Comparison of ENCODE assay signal across 1 cellular context in the genomic region with DNA sequence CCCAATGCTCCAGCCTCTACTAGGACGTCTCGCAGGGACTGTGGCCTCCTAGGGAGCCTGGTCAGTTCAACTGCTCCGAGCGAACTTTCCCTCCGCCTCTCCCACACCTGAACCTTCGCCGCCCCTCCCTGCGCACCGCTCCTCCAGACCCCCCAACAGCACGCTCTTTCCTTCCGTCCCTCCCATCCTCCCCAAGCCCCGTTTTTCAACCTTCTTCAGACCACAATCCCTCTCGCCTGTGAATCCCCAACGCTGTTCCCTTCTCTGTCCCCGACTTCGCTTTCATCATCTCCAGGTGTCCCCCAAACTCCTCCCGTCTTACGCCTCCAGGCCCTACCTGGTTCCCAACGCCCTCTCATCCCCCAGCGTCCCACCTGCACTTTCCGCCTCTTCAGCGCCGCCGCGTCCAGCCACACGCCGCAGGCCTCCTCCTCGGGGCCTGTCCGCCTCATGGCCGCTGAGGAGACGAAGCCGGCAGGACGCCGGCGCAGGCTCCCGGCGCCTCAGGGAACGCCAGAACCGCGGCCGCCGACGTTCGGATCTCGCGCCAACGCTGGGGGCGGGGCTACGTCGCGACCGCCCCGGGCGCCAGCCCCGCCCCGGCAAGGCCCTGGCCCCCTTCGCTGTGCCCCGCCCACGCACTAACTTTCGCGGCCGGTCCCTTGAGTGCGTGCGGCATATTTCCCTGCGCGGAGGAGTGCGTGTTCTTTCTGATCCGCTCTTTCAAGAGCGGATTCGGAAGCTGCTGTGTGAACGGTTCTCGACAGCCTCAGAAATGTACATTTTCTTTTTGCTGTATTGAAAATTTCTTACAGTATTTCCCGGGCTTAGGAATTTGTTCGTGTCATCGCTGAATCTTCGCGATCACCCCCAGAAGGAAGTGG.
TF ChIP-seq lines count a peak whose summit lies in the region.

A gene with protein sequence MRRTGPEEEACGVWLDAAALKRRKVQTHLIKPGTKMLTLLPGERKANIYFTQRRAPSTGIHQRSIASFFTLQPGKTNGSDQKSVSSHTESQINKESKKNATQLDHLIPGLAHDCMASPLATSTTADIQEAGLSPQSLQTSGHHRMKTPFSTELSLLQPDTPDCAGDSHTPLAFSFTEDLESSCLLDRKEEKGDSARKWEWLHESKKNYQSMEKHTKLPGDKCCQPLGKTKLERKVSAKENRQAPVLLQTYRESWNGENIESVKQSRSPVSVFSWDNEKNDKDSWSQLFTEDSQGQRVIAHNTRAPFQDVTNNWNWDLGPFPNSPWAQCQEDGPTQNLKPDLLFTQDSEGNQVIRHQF (minus strand): TSS at position 552 of the 884 bp plus-strand sequence. CDS start 100 bp downstream, at position 452.

TF ChIP-seq in GM12878, 131 proteins besides CTCF, POLR2A, EP300 and RAD21 (continued from another document and continues in another):
- TF ChIP-seq, protein P1, sequence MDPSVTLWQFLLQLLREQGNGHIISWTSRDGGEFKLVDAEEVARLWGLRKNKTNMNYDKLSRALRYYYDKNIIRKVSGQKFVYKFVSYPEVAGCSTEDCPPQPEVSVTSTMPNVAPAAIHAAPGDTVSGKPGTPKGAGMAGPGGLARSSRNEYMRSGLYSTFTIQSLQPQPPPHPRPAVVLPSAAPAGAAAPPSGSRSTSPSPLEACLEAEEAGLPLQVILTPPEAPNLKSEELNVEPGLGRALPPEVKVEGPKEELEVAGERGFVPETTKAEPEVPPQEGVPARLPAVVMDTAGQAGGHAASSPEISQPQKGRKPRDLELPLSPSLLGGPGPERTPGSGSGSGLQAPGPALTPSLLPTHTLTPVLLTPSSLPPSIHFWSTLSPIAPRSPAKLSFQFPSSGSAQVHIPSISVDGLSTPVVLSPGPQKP (IDR thresholded peaks at IDR 0.05; ENCODE audit: low read depth, low read length), result no peak
- TF ChIP-seq, protein P2, sequence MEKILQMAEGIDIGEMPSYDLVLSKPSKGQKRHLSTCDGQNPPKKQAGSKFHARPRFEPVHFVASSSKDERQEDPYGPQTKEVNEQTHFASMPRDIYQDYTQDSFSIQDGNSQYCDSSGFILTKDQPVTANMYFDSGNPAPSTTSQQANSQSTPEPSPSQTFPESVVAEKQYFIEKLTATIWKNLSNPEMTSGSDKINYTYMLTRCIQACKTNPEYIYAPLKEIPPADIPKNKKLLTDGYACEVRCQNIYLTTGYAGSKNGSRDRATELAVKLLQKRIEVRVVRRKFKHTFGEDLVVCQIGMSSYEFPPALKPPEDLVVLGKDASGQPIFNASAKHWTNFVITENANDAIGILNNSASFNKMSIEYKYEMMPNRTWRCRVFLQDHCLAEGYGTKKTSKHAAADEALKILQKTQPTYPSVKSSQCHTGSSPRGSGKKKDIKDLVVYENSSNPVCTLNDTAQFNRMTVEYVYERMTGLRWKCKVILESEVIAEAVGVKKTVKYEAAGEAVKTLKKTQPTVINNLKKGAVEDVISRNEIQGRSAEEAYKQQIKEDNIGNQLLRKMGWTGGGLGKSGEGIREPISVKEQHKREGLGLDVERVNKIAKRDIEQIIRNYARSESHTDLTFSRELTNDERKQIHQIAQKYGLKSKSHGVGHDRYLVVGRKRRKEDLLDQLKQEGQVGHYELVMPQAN (conservative IDR thresholded peaks at IDR 0.05), result peak; percentile 99
- TF ChIP-seq EGR1 (IDR thresholded peaks at IDR 0.05; ENCODE audit: borderline replicate concordance in 1 of 2, low read depth in 2 of 2, low read length in 2 of 2) (peak; percentile 79 to 99), CHD2 (IDR thresholded peaks at IDR 0.05; ENCODE audit: borderline replicate concordance, low read depth, low read length) (0 out of 2 replicates have a peak, but pooled peaks have one; percentile 53), TCF7 (IDR thresholded peaks at IDR 0.05; ENCODE audit: borderline replicate concordance) (no peak), RB1 (IDR thresholded peaks at IDR 0.05; ENCODE audit: borderline replicate concordance) (peak; percentile 55; the same call in 1 of the 2 replicates), ZSCAN29 (IDR thresholded peaks at IDR 0.05) (peak; percentile 76; the same call in 1 of the 2 replicates), ASH2L (IDR thresholded peaks at IDR 0.05; ENCODE audit: borderline replicate concordance, low read depth) (no peak), SP1 (IDR thresholded peaks at IDR 0.05; ENCODE audit: low read depth, low read length) (peak; percentile 68), MYC (IDR thresholded peaks at IDR 0.05; ENCODE audit: insufficient read depth, insufficient read length, insufficient replicate concordance, low read length, severe bottlenecking) (no peak), FOXK2 (IDR thresholded peaks at IDR 0.05) (peak; percentile 75), BCL11A (IDR thresholded peaks at IDR 0.05; ENCODE audit: low read depth, low read length) (no peak), ZNF384 (IDR thresholded peaks at IDR 0.05; ENCODE audit: borderline replicate concordance, low read depth, low read length) (no peak), RFX5 (IDR thresholded peaks at IDR 0.05; ENCODE audit: low read depth, low read length) (no peak), RELA (IDR thresholded peaks at IDR 0.05; ENCODE audit: borderline replicate concordance, partially characterized antibody) (peak; percentile 39), SIX5 (IDR thresholded peaks at IDR 0.05; ENCODE audit: low read depth, low read length, severe bottlenecking) (no peak), IKZF1 (conservative IDR thresholded peaks at IDR 0.05) (peak; percentile 73), IKZF2 (IDR thresholded peaks at IDR 0.05) (peak; percentile 41 to 45; a peak in 2 of 4 replicates), LARP7 (IDR thresholded peaks at IDR 0.05) (peak; percentile 74; the same call in 1 of the 2 replicates), SIN3A (IDR thresholded peaks at IDR 0.05; ENCODE audit: low read depth, low read length) (peak; percentile 98), SREBF2 (IDR thresholded peaks at IDR 0.05; ENCODE audit: low read length) (no peak), MEF2A (IDR thresholded peaks at IDR 0.05; ENCODE audit: insufficient read depth, low read depth, low read length) (0 out of 2 replicates have a peak, but pooled peaks have one; percentile 4), KAT2A (conservative IDR thresholded peaks at IDR 0.05; ENCODE audit: control insufficient read depth, low read depth, low read length) (no peak), PAX8 (IDR thresholded peaks at IDR 0.05) (no peak), TCF12 (IDR thresholded peaks at IDR 0.05; ENCODE audit: low read depth, low read length) (no peak)
- TF ChIP-seq, protein P3, sequence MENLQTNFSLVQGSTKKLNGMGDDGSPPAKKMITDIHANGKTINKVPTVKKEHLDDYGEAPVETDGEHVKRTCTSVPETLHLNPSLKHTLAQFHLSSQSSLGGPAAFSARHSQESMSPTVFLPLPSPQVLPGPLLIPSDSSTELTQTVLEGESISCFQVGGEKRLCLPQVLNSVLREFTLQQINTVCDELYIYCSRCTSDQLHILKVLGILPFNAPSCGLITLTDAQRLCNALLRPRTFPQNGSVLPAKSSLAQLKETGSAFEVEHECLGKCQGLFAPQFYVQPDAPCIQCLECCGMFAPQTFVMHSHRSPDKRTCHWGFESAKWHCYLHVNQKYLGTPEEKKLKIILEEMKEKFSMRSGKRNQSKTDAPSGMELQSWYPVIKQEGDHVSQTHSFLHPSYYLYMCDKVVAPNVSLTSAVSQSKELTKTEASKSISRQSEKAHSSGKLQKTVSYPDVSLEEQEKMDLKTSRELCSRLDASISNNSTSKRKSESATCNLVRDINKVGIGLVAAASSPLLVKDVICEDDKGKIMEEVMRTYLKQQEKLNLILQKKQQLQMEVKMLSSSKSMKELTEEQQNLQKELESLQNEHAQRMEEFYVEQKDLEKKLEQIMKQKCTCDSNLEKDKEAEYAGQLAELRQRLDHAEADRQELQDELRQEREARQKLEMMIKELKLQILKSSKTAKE (IDR thresholded peaks at IDR 0.05; ENCODE audit: low read depth, poor library complexity, severe bottlenecking), result peak; percentile 34
- TF ChIP-seq, protein P4, sequence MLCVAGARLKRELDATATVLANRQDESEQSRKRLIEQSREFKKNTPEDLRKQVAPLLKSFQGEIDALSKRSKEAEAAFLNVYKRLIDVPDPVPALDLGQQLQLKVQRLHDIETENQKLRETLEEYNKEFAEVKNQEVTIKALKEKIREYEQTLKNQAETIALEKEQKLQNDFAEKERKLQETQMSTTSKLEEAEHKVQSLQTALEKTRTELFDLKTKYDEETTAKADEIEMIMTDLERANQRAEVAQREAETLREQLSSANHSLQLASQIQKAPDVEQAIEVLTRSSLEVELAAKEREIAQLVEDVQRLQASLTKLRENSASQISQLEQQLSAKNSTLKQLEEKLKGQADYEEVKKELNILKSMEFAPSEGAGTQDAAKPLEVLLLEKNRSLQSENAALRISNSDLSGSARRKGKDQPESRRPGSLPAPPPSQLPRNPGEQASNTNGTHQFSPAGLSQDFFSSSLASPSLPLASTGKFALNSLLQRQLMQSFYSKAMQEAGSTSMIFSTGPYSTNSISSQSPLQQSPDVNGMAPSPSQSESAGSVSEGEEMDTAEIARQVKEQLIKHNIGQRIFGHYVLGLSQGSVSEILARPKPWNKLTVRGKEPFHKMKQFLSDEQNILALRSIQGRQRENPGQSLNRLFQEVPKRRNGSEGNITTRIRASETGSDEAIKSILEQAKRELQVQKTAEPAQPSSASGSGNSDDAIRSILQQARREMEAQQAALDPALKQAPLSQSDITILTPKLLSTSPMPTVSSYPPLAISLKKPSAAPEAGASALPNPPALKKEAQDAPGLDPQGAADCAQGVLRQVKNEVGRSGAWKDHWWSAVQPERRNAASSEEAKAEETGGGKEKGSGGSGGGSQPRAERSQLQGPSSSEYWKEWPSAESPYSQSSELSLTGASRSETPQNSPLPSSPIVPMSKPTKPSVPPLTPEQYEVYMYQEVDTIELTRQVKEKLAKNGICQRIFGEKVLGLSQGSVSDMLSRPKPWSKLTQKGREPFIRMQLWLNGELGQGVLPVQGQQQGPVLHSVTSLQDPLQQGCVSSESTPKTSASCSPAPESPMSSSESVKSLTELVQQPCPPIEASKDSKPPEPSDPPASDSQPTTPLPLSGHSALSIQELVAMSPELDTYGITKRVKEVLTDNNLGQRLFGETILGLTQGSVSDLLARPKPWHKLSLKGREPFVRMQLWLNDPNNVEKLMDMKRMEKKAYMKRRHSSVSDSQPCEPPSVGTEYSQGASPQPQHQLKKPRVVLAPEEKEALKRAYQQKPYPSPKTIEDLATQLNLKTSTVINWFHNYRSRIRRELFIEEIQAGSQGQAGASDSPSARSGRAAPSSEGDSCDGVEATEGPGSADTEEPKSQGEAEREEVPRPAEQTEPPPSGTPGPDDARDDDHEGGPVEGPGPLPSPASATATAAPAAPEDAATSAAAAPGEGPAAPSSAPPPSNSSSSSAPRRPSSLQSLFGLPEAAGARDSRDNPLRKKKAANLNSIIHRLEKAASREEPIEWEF (IDR thresholded peaks at IDR 0.05; ENCODE audit: insufficient replicate concordance, low read depth, low read length), result no peak
- TF ChIP-seq, protein P5, sequence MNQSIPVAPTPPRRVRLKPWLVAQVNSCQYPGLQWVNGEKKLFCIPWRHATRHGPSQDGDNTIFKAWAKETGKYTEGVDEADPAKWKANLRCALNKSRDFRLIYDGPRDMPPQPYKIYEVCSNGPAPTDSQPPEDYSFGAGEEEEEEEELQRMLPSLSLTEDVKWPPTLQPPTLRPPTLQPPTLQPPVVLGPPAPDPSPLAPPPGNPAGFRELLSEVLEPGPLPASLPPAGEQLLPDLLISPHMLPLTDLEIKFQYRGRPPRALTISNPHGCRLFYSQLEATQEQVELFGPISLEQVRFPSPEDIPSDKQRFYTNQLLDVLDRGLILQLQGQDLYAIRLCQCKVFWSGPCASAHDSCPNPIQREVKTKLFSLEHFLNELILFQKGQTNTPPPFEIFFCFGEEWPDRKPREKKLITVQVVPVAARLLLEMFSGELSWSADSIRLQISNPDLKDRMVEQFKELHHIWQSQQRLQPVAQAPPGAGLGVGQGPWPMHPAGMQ (IDR thresholded peaks at IDR 0.05; ENCODE audit: borderline replicate concordance), result no peak
- TF ChIP-seq, protein P6, sequence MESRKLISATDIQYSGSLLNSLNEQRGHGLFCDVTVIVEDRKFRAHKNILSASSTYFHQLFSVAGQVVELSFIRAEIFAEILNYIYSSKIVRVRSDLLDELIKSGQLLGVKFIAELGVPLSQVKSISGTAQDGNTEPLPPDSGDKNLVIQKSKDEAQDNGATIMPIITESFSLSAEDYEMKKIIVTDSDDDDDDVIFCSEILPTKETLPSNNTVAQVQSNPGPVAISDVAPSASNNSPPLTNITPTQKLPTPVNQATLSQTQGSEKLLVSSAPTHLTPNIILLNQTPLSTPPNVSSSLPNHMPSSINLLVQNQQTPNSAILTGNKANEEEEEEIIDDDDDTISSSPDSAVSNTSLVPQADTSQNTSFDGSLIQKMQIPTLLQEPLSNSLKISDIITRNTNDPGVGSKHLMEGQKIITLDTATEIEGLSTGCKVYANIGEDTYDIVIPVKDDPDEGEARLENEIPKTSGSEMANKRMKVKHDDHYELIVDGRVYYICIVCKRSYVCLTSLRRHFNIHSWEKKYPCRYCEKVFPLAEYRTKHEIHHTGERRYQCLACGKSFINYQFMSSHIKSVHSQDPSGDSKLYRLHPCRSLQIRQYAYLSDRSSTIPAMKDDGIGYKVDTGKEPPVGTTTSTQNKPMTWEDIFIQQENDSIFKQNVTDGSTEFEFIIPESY (IDR thresholded peaks at IDR 0.05), result no peak
- TF ChIP-seq, protein P7, sequence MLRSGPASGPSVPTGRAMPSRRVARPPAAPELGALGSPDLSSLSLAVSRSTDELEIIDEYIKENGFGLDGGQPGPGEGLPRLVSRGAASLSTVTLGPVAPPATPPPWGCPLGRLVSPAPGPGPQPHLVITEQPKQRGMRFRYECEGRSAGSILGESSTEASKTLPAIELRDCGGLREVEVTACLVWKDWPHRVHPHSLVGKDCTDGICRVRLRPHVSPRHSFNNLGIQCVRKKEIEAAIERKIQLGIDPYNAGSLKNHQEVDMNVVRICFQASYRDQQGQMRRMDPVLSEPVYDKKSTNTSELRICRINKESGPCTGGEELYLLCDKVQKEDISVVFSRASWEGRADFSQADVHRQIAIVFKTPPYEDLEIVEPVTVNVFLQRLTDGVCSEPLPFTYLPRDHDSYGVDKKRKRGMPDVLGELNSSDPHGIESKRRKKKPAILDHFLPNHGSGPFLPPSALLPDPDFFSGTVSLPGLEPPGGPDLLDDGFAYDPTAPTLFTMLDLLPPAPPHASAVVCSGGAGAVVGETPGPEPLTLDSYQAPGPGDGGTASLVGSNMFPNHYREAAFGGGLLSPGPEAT (IDR thresholded peaks at IDR 0.05; ENCODE audit: low read depth), result no peak
- TF ChIP-seq, protein P8, sequence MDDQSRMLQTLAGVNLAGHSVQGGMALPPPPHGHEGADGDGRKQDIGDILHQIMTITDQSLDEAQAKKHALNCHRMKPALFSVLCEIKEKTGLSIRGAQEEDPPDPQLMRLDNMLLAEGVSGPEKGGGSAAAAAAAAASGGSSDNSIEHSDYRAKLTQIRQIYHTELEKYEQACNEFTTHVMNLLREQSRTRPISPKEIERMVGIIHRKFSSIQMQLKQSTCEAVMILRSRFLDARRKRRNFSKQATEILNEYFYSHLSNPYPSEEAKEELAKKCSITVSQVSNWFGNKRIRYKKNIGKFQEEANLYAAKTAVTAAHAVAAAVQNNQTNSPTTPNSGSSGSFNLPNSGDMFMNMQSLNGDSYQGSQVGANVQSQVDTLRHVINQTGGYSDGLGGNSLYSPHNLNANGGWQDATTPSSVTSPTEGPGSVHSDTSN (IDR thresholded peaks at IDR 0.05; ENCODE audit: insufficient replicate concordance, low read depth, low read length), result no peak
